In genomic region chr4:61202100-61202637, GRCh38 we compare ENCODE assay signal across 10 cellular contexts. TPM values are rescaled to one million over a fixed set of nuclear protein-coding genes. Genes with fewer than 3 reads are reported as not detected.
DNase-seq lines count a peak whose midpoint lies in the region; ATAC-seq and TF ChIP-seq lines count a peak whose summit lies in the region.
"Had no signal": no experiment of that assay in that cellular context is flagged by ENCODE, and none has a peak within 500 bp of the region (broad histone marks: within the 10 kb centered on the region; RNA-seq: fewer than 3 reads in every experiment).

No MANE protein-coding gene starts in this region.

- CTCF ChIA-PET in PC-3 (lab: Charles Lee) (no interaction called here), Caco-2 (lab: Charles Lee) (no interaction called here)

- DNase-seq in EL (peak; percentile 0), PC-3 (peak; percentile 14), Right ventricle myocardium superior (peak; percentile 37), Caco-2 (no peak), NCI-H510A treated with DMSO at 0.1 percent for 48 hours (lab: John Stamatoyannopoulos, UW) (no peak)
- DNase-seq: KG1 had no signal

- H3K4me2 ChIP-seq in PC-3 (ENCODE audit: low read length) (peak overlapping the region; percentile 90), parathyroid adenoma (ENCODE audit: low read length) (peak overlapping the region; percentile 79)

- H3K79me2 ChIP-seq in PC-3 (ENCODE audit: low read length) (no peaks in the 10 kb centered on the region), parathyroid adenoma (no peaks in the 10 kb centered on the region)

- no peaks in the 10 kb centered on the region for H3K36me3 ChIP-seq in PC-3 (ENCODE audit: low read depth, low read length)
- H3K36me3 ChIP-seq in parathyroid adenoma (ENCODE audit: control insufficient read depth, insufficient read depth, low read length): no peaks in the 10 kb centered on the region
- H3K36me3 ChIP-seq in Caco-2 (ENCODE audit: control insufficient read depth, insufficient read depth, low read length): no peaks in the 10 kb centered on the region

- H3K4me3 ChIP-seq in PC-3 (ENCODE audit: low read length): peak overlapping the region; percentile 65
- no peak overlapping the region for H3K4me3 ChIP-seq in parathyroid adenoma (ENCODE audit: low read depth, low read length)
- no peak overlapping the region for H3K4me3 ChIP-seq in Caco-2 (ENCODE audit: low read depth, low read length)

- no peak overlapping the region for H3K27ac ChIP-seq in PC-3 (ENCODE audit: low read length)
- no peak overlapping the region for H3K27ac ChIP-seq in parathyroid adenoma

- H3K27me3 ChIP-seq in PC-3 (ENCODE audit: low read length) (peaks cover 20% of the 10 kb centered on the region), parathyroid adenoma (ENCODE audit: control insufficient read depth, insufficient read depth, low read length) (no peaks in the 10 kb centered on the region), Caco-2 (replicated peaks; ENCODE audit: control insufficient read depth, insufficient read depth, low read length) (no peaks in the 10 kb centered on the region)

- POLR2A ChIA-PET in PC-3 (lab: Charles Lee; ENCODE audit: unreplicated experiment) (no interaction called here), Caco-2 (lab: Charles Lee) (no interaction called here)

- no peak overlapping the region for H3K4me3 Mint-ChIP-seq in Caco-2 (ENCODE audit: unreplicated experiment)

- peak; percentile 24; the same call in 1 of the 2 replicates for TF ChIP-seq CTCF in PC-3 (conservative IDR thresholded peaks at IDR 0.05; ENCODE audit: low read depth, low read length)
- no peak for TF ChIP-seq CTCF in parathyroid adenoma (IDR thresholded peaks at IDR 0.05)
- no peak for TF ChIP-seq CTCF in Caco-2 (IDR thresholded peaks at IDR 0.05; ENCODE audit: insufficient read depth in 1 of 2, low read depth in 1 of 2, low read length in 1 of 2, severe bottlenecking in 1 of 2, unreplicated experiment in 1 of 2)

- BruUV-seq in PC-3 (replicated peaks; lab: Mats Ljungman, UMichigan): no TSS peak
- no TSS peak for BruUV-seq in Caco-2 (replicated peaks; lab: Mats Ljungman, UMichigan)

- H3K9me3 ChIP-seq in PC-3 (ENCODE audit: low read length): no peaks in the 10 kb centered on the region
- no peaks in the 10 kb centered on the region for H3K9me3 ChIP-seq in parathyroid adenoma (ENCODE audit: control insufficient read depth, low read length)
- no peaks in the 10 kb centered on the region for H3K9me3 ChIP-seq in Caco-2

- no peak overlapping the region for H3K27ac Mint-ChIP-seq in Caco-2 (ENCODE audit: unreplicated experiment)

- peaks cover 8% of the 10 kb centered on the region for H3K4me1 Mint-ChIP-seq in Caco-2 (ENCODE audit: low read depth, unreplicated experiment)

- H3K27me3 Mint-ChIP-seq in Caco-2 (ENCODE audit: insufficient read depth, unreplicated experiment): no peaks in the 10 kb centered on the region

- H3K9me2 ChIP-seq in PC-3 (replicated peaks; ENCODE audit: low read length): no peaks in the 10 kb centered on the region

- intact Hi-C loops in PC-3 (cut with micrococcal nuclease) (loop anchor here (2.0 to 5.0 kb wide), 3 partner anchors 41 to 260 kb away; no protein-coding TSS in a partner anchor), Right ventricle myocardium superior (cut with DNase I) (no loop called here), Caco-2 (cut with micrococcal nuclease; ENCODE audit: unreplicated experiment) (loop anchor here (10.0 kb wide), 2 partner anchors 353 to 357 kb away; no protein-coding TSS in a partner anchor)

- no peak overlapping the region for H3K9ac ChIP-seq in PC-3 (ENCODE audit: low read length)
- no peak overlapping the region for H3K9ac ChIP-seq in parathyroid adenoma

- peak; percentile 25 for ATAC-seq in PC-3
- peak; percentile 36 for ATAC-seq in Right ventricle myocardium superior (ENCODE audit: poor library complexity)
- ATAC-seq in HG02610 (IDR thresholded peaks at IDR 0.05; ENCODE audit: unreplicated experiment): no peak
- no peak for ATAC-seq in HG03196 (IDR thresholded peaks at IDR 0.05; ENCODE audit: unreplicated experiment)

- peak overlapping the region; percentile 80 for H2AFZ ChIP-seq in PC-3 (ENCODE audit: low read length)
- H2AFZ ChIP-seq in parathyroid adenoma: no peak overlapping the region

- no peaks in the 10 kb centered on the region for H4K20me1 ChIP-seq in PC-3 (ENCODE audit: low read length)

- no peaks in the 10 kb centered on the region for H3F3A ChIP-seq in PC-3 (ENCODE audit: low read length, unreplicated experiment)

- H3K36me3 Mint-ChIP-seq in Caco-2 (ENCODE audit: insufficient read depth, unreplicated experiment): peaks cover 10% of the 10 kb centered on the region

- H3K4me1 ChIP-seq in PC-3 (ENCODE audit: insufficient read depth, low read length) (peaks cover 26% of the 10 kb centered on the region), parathyroid adenoma (no peaks in the 10 kb centered on the region), Caco-2 (peaks cover 21% of the 10 kb centered on the region)

- peaks cover 6% of the 10 kb centered on the region for H3K9me3 Mint-ChIP-seq in Caco-2 (ENCODE audit: unreplicated experiment)

RNA-seq across cellular contexts. Expression of gene ADGRL3, which starts 2.0 kb away (rescaled TPM):
- total RNA-seq in PC-3 (2014; rRNA removed) (0.66 and 0.69 TPM in 2 replicates), Right ventricle myocardium superior (3.0 TPM), Caco-2 (2022) (1.5 and 1.9 TPM in 2 replicates)
- total RNA-seq: activated CD8-positive, alpha-beta memory T cell treated with anti-CD3 and anti-CD28 coated beads for 36 hours had no signal

Comparison
In these comparisons a context has a peak if more than half of its experiments do, and no peak if none do; other contexts are left out.
1. DNase-seq: peak in EL (single experiment), PC-3 (single experiment) and Right ventricle myocardium superior (single experiment); none in Caco-2 (0 of 2) and NCI-H510A treated with DMSO at 0.1 percent for 48 hours (single experiment).
2. ATAC-seq: peak in PC-3 (single experiment) and Right ventricle myocardium superior (single experiment); none in HG02610 (single experiment) and HG03196 (single experiment).